In the genomic region with DNA sequence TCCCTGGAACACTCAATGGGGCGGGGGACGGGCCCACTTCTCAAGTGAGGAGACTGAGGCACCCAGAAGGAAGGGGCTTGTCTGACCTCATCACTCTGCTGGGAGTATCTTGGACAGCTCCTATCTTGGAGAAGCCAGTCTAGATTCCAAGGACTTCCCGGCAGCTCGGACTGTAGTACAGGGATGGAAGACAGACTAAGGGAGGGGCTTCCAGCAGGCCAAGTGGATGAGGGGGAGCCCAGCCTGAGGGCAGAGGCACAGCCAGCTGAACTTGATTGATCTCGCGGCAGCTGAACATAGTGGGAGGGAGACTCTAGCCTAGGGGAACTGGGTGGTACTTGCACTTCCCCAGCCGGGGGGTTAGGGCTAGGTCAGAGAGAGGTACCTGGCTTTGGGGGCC, we compare ENCODE assay signal across 7 cellular contexts. TPM values are rescaled to one million over a fixed set of nuclear protein-coding genes. Genes with fewer than 3 reads are reported as not detected.
DNase-seq lines count a peak whose midpoint lies in the region; ATAC-seq and TF ChIP-seq lines count a peak whose summit lies in the region.

No MANE protein-coding gene starts in this region.

- POLR2A ChIA-PET in CD4-positive, alpha-beta memory T cell (lab: Charles Lee; ENCODE audit: partially characterized antibody): interaction anchor here (0.6 to 2.7 kb wide), 8 partner anchors 10 to 283 kb away, joined by 3 to 15 read pairs (median 4); partner anchors contain the start of genes ATP13A1, ZNF101, ZNF14 and ZNF506
- POLR2A ChIA-PET in naive thymus-derived CD8-positive, alpha-beta T cell (lab: Charles Lee): interaction anchor here (0.6 to 1.5 kb wide), 7 partner anchors 23 to 283 kb away, joined by 3 to 14 read pairs (median 4); partner anchors contain the start of genes LPAR2, NDUFA13, ZNF101 and ZNF506

- peaks cover 19% of the 10 kb centered on the region for H3F3A ChIP-seq in GM23338 (replicated peaks; ENCODE audit: low read depth)

- ATAC-seq in GM23338 (no peak; the same call in 2 of the 3 replicates), GM21526 (IDR thresholded peaks at IDR 0.05; ENCODE audit: low FRiP score, unreplicated experiment) (no peak), GM21360 (IDR thresholded peaks at IDR 0.05; ENCODE audit: unreplicated experiment) (no peak), GM21515 (IDR thresholded peaks at IDR 0.05; ENCODE audit: unreplicated experiment) (no peak)
- ATAC-seq in naive thymus-derived CD8-positive, alpha-beta T cell: peak; percentile 7 to 20

- peaks cover 0 to 1% of the 10 kb centered on the region in 2 donors for H3K27me3 Mint-ChIP-seq in CD4-positive, alpha-beta memory T cell
- H3K27me3 Mint-ChIP-seq in GM23338 (ENCODE audit: insufficient read depth, low read depth, poor library complexity): peaks cover 32% of the 10 kb centered on the region
- H3K27me3 Mint-ChIP-seq in naive thymus-derived CD8-positive, alpha-beta T cell: peaks cover 0 to 6% (median 0%) of the 10 kb centered on the region in 5 donors

- TF ChIP-seq CTCF in GM23338 (conservative IDR thresholded peaks at IDR 0.05; ENCODE audit: low read depth in 2 of 2) (no peak), ascending aorta (IDR thresholded peaks at IDR 0.05) (no peak)

- intact Hi-C loops in CD4-positive, alpha-beta memory T cell (cut with micrococcal nuclease): no loop called here
- intact Hi-C loops in ascending aorta (cut with DNase I): no loop called here

- peaks cover 17 to 43% (median 29%) of the 10 kb centered on the region in 4 donors for H3K4me1 Mint-ChIP-seq in CD4-positive, alpha-beta memory T cell
- H3K4me1 Mint-ChIP-seq in GM23338: peaks cover 15% of the 10 kb centered on the region
- H3K4me1 Mint-ChIP-seq in naive thymus-derived CD8-positive, alpha-beta T cell: peaks cover 21 to 44% (median 37%) of the 10 kb centered on the region in 4 donors

- H3K27me3 ChIP-seq in CD4-positive, alpha-beta memory T cell (ENCODE audit: insufficient read depth, low read length): no peaks in the 10 kb centered on the region
- H3K27me3 ChIP-seq in GM23338 (ENCODE audit: insufficient read depth): peaks cover 33% of the 10 kb centered on the region
- H3K27me3 ChIP-seq in ascending aorta: peaks cover 13% of the 10 kb centered on the region

- no peaks in the 10 kb centered on the region for H3K36me3 Mint-ChIP-seq in CD4-positive, alpha-beta memory T cell
- H3K36me3 Mint-ChIP-seq in GM23338 (ENCODE audit: low read depth): no peaks in the 10 kb centered on the region; the same call in 2 of the 3 replicates
- no peaks in the 10 kb centered on the region for H3K36me3 Mint-ChIP-seq in naive thymus-derived CD8-positive, alpha-beta T cell

- H4K20me1 ChIP-seq in GM23338 (replicated peaks; ENCODE audit: insufficient read depth): 0 out of 2 replicates have a peak, but pooled peaks cover 5% of the 10 kb centered on the region

- H3K27ac Mint-ChIP-seq in CD4-positive, alpha-beta memory T cell: peak overlapping the region; percentile 5 to 66 (median 57)
- H3K27ac Mint-ChIP-seq in GM23338: no peak overlapping the region
- peak overlapping the region in 8 of 10 donors; percentile 26 to 86 (median 64) for H3K27ac Mint-ChIP-seq in naive thymus-derived CD8-positive, alpha-beta T cell

- H3K9me2 ChIP-seq in GM23338 (ENCODE audit: insufficient read depth): no peaks in the 10 kb centered on the region

- H2AFZ ChIP-seq in GM23338: no peak overlapping the region; the same call in 1 of the 2 replicates

- H3K79me2 ChIP-seq in GM23338 (replicated peaks; ENCODE audit: insufficient read depth): no peaks in the 10 kb centered on the region

- H3K36me3 ChIP-seq in CD4-positive, alpha-beta memory T cell (ENCODE audit: insufficient read depth, low read length): no peaks in the 10 kb centered on the region
- H3K36me3 ChIP-seq in GM23338 (ENCODE audit: insufficient read depth): no peaks in the 10 kb centered on the region
- peaks cover 0 to 3% of the 10 kb centered on the region in 2 donors for H3K36me3 ChIP-seq in ascending aorta

- peak overlapping the region in 7 of 8 donors; percentile 17 to 71 (median 49) for H3K4me3 Mint-ChIP-seq in CD4-positive, alpha-beta memory T cell
- peak overlapping the region; percentile 63 for H3K4me3 Mint-ChIP-seq in GM23338
- peak overlapping the region; percentile 32 to 83 (median 71) for H3K4me3 Mint-ChIP-seq in naive thymus-derived CD8-positive, alpha-beta T cell

- CTCF ChIA-PET in CD4-positive, alpha-beta memory T cell (lab: Charles Lee; ENCODE audit: partially characterized antibody): interaction anchor here (0.7 to 1.1 kb wide), 2 partner anchors 13 to 322 kb away, joined by 3 to 7 read pairs; no protein-coding TSS in a partner anchor

- peak in 1 of 5 donors; percentile 46 for DNase-seq in CD4-positive, alpha-beta memory T cell
- DNase-seq in GM23338 (ENCODE audit: low spot score) (peak; percentile 40), ascending aorta (ENCODE audit: low spot score in 2 of 2) (no peak)
- no peak for DNase-seq in naive thymus-derived CD8-positive, alpha-beta T cell

- no peak overlapping the region for H3K4me3 ChIP-seq in CD4-positive, alpha-beta memory T cell (ENCODE audit: low read length in 2 of 2)
- peak overlapping the region; percentile 76 for H3K4me3 ChIP-seq in GM23338
- peak overlapping the region; percentile 7 to 51 for H3K4me3 ChIP-seq in ascending aorta

- H3K9me3 Mint-ChIP-seq in CD4-positive, alpha-beta memory T cell: no peaks in the 10 kb centered on the region
- no peaks in the 10 kb centered on the region for H3K9me3 Mint-ChIP-seq in GM23338
- no peaks in the 10 kb centered on the region for H3K9me3 Mint-ChIP-seq in naive thymus-derived CD8-positive, alpha-beta T cell

- peaks cover 27% of the 10 kb centered on the region for H3K4me1 ChIP-seq in CD4-positive, alpha-beta memory T cell (ENCODE audit: insufficient read depth, low read length)
- H3K4me1 ChIP-seq in GM23338 (ENCODE audit: insufficient read depth) (peaks cover 5% of the 10 kb centered on the region; the same call in 1 of the 2 replicates), ascending aorta (peaks cover 6 to 12% of the 10 kb centered on the region in 2 donors)

- peak overlapping the region; percentile 91 for H3K4me2 ChIP-seq in GM23338

- no peaks in the 10 kb centered on the region for H3K9me3 ChIP-seq in CD4-positive, alpha-beta memory T cell (ENCODE audit: control insufficient read depth in 1 of 2, low read length in 2 of 2)
- H3K9me3 ChIP-seq in ascending aorta: no peaks in the 10 kb centered on the region

- no peak overlapping the region for H3K27ac ChIP-seq in CD4-positive, alpha-beta memory T cell (ENCODE audit: low read depth, low read length)
- no peak overlapping the region for H3K27ac ChIP-seq in GM23338 (ENCODE audit: low read depth)
- no peak overlapping the region for H3K27ac ChIP-seq in ascending aorta

TF ChIP-seq in GM23338, 12 proteins besides CTCF, POLR2A, EP300 and RAD21 (continues in another document):
- TF ChIP-seq EZH2 (IDR thresholded peaks at IDR 0.05; ENCODE audit: low read depth, unreplicated experiment): no peak

RNA-seq across cellular contexts. Expression of gene CILP2, which starts 0.7 kb away (rescaled TPM):
- total RNA-seq in CD4-positive, alpha-beta memory T cell: under 1 TPM; 0.09 to 0.14 TPM
- not detected for polyA plus RNA-seq in CD4-positive, alpha-beta memory T cell
- total RNA-seq in GM23338 (2014; rRNA removed; shearing (Covaris generic)): 17.0 and 21.6 TPM in 2 replicates
- polyA plus RNA-seq in GM23338 (2016; fragmentation: Nextera tagmentation; extraction: Ambion mirVana): 4.0 and 5.0 TPM in 2 replicates
- total RNA-seq in ascending aorta: not detected
- total RNA-seq in naive thymus-derived CD8-positive, alpha-beta T cell: under 1 TPM; 0.31 to 0.41 TPM
- polyA plus RNA-seq in naive thymus-derived CD8-positive, alpha-beta T cell: under 1 TPM in 2 of 3 donors, not detected in 1; 0.56 to 0.64 TPM

RNA-seq across cellular contexts. Expression of gene YJEFN3, which starts 10.1 kb away (rescaled TPM):
- 10 to 100 TPM; 15.6 to 18.7 TPM for total RNA-seq in CD4-positive, alpha-beta memory T cell
- polyA plus RNA-seq in CD4-positive, alpha-beta memory T cell: under 1 TPM in 1 of 2 donors, not detected in 1; 0.25 TPM
- total RNA-seq in GM23338 (2014; rRNA removed; shearing (Covaris generic)): 0.85 and 3.5 TPM in 2 replicates
- polyA plus RNA-seq in GM23338 (2016; fragmentation: Nextera tagmentation; extraction: Ambion mirVana): 3.7 and 6.5 TPM in 2 replicates
- 3.5 TPM for total RNA-seq in ascending aorta
- 10 to 100 TPM; 11.1 to 12.8 TPM for total RNA-seq in naive thymus-derived CD8-positive, alpha-beta T cell
- polyA plus RNA-seq in naive thymus-derived CD8-positive, alpha-beta T cell: under 1 TPM in 2 of 3 donors, not detected in 1; 0.08 to 0.63 TPM

RNA-seq across cellular contexts. Expression of gene NDUFA13, which starts 22.7 kb away (rescaled TPM):
- 100 to 1,000 TPM; 191 to 199 TPM for total RNA-seq in CD4-positive, alpha-beta memory T cell
- 100 to 1,000 TPM; 264 to 316 TPM for polyA plus RNA-seq in CD4-positive, alpha-beta memory T cell
- 37.6 and 143 TPM in 2 replicates for total RNA-seq in GM23338 (2014; rRNA removed; shearing (Covaris generic))
- polyA plus RNA-seq in GM23338 (2016; fragmentation: Nextera tagmentation; extraction: Ambion mirVana): 598 and 619 TPM in 2 replicates
- 12.7 TPM for total RNA-seq in ascending aorta
- 100 to 1,000 TPM; 177 to 180 TPM for total RNA-seq in naive thymus-derived CD8-positive, alpha-beta T cell
- polyA plus RNA-seq in naive thymus-derived CD8-positive, alpha-beta T cell: 100 to 1,000 TPM; 329 to 360 (median 338) TPM

RNA-seq across cellular contexts. Expression of gene TSSK6, which starts 23.4 kb away (rescaled TPM):
- total RNA-seq in CD4-positive, alpha-beta memory T cell: 10 to 100 TPM in 1 of 2 experiments, 1 to 10 TPM in 1; 9.7 to 10.4 TPM
- polyA plus RNA-seq in CD4-positive, alpha-beta memory T cell: 1 to 10 TPM; 1.1 to 2.0 TPM
- 4.5 and 4.9 TPM in 2 replicates for total RNA-seq in GM23338 (2014; rRNA removed; shearing (Covaris generic))
- 0.28 and 0.63 TPM in 2 replicates for polyA plus RNA-seq in GM23338 (2016; fragmentation: Nextera tagmentation; extraction: Ambion mirVana)
- not detected for total RNA-seq in ascending aorta
- total RNA-seq in naive thymus-derived CD8-positive, alpha-beta T cell: 10 to 100 TPM in 1 of 2 experiments, 1 to 10 TPM in 1; 9.3 to 10.8 TPM
- 1 to 10 TPM in 2 of 3 donors, under 1 TPM in 1; 0.59 to 3.7 (median 3.1) TPM for polyA plus RNA-seq in naive thymus-derived CD8-positive, alpha-beta T cell

Comparison
In these comparisons a context has a peak if more than half of its experiments do, and no peak if none do; other contexts are left out.
1. H3K4me3 ChIP-seq: peak in GM23338 (single experiment) and ascending aorta (2 of 2); none in CD4-positive, alpha-beta memory T cell (0 of 2).
2. ATAC-seq: peak in naive thymus-derived CD8-positive, alpha-beta T cell (2 of 2); none in GM23338 (single experiment), GM21526 (single experiment), GM21360 (single experiment) and GM21515 (single experiment).
3. RNA of gene CILP2, which starts 0.7 kb away (total RNA-seq): 17.0 to 21.6 TPM in GM23338; 0.31 to 0.41 TPM in naive thymus-derived CD8-positive, alpha-beta T cell, 0.09 to 0.14 TPM in CD4-positive, alpha-beta memory T cell and not detected in ascending aorta (single experiment); every median in the first group is over 10 times any median in the second.
4. Peak in every context shown above with its lines, with median percentiles within 50 percentile points of each other: H3K4me3 Mint-ChIP-seq.